In genomic region chr2:186848873-186849578, GRCh38 we compare ENCODE assay signal across 1 cellular context.
TF ChIP-seq lines count a peak whose summit lies in the region.

A gene with protein sequence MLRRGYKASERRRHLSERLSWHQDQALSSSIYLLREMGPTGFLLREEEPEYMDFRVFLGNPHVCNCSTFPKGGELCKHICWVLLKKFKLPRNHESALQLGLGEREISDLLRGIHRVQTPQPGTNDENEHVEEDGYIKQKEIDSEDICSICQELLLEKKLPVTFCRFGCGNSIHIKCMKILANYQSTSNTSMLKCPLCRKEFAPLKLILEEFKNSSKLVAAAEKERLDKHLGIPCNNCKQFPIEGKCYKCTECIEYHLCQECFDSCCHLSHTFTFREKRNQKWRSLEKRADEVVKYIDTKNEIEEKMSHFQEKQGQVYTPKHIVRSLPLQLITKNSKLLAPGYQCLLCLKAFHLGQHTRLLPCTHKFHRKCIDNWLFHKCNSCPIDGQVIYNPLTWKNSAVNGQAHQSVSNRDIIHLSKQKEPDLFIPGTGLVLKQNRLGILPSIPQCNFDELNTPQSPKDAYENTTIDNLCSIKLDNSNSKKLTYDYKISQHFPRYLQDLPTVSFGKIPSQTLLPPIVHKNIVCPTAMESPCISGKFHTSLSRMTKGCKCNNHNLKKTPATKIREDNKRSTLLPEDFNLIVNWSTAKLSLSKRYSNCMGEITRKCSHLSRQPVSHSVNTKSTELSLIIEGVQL (minus strand): TSS chr2:186849170. CDS start chr2:186849130, 40 bp downstream.

TF ChIP-seq in HEK293, 187 proteins besides CTCF, POLR2A, EP300 and RAD21 (continued from another document and continues in another):
- TF ChIP-seq, protein P1, sequence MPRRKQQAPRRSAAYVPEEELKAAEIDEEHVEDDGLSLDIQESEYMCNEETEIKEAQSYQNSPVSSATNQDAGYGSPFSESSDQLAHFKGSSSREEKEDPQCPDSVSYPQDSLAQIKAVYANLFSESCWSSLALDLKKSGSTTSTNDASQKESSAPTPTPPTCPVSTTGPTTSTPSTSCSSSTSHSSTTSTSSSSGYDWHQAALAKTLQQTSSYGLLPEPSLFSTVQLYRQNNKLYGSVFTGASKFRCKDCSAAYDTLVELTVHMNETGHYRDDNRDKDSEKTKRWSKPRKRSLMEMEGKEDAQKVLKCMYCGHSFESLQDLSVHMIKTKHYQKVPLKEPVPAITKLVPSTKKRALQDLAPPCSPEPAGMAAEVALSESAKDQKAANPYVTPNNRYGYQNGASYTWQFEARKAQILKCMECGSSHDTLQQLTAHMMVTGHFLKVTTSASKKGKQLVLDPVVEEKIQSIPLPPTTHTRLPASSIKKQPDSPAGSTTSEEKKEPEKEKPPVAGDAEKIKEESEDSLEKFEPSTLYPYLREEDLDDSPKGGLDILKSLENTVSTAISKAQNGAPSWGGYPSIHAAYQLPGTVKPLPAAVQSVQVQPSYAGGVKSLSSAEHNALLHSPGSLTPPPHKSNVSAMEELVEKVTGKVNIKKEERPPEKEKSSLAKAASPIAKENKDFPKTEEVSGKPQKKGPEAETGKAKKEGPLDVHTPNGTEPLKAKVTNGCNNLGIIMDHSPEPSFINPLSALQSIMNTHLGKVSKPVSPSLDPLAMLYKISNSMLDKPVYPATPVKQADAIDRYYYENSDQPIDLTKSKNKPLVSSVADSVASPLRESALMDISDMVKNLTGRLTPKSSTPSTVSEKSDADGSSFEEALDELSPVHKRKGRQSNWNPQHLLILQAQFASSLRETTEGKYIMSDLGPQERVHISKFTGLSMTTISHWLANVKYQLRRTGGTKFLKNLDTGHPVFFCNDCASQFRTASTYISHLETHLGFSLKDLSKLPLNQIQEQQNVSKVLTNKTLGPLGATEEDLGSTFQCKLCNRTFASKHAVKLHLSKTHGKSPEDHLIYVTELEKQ (tag by site-specific recombination; IDR thresholded peaks at IDR 0.05; ENCODE audit: borderline replicate concordance), result no peak
- TF ChIP-seq SP7 (tag by site-specific recombination; IDR thresholded peaks at IDR 0.05), result no peak
- no peak for TF ChIP-seq ZNF623 (tag by site-specific recombination; IDR thresholded peaks at IDR 0.05)
- TF ChIP-seq ZNF18 (tag by site-specific recombination; IDR thresholded peaks at IDR 0.05), result no peak
- TF ChIP-seq ZNF658 (tag by site-specific recombination; IDR thresholded peaks at IDR 0.05), result no peak
- TF ChIP-seq ZNF558 (tag by site-specific recombination; IDR thresholded peaks at IDR 0.05), result no peak
- TF ChIP-seq ZBTB6 (tag by site-specific recombination; IDR thresholded peaks at IDR 0.05), result no peak
- TF ChIP-seq, protein P2, sequence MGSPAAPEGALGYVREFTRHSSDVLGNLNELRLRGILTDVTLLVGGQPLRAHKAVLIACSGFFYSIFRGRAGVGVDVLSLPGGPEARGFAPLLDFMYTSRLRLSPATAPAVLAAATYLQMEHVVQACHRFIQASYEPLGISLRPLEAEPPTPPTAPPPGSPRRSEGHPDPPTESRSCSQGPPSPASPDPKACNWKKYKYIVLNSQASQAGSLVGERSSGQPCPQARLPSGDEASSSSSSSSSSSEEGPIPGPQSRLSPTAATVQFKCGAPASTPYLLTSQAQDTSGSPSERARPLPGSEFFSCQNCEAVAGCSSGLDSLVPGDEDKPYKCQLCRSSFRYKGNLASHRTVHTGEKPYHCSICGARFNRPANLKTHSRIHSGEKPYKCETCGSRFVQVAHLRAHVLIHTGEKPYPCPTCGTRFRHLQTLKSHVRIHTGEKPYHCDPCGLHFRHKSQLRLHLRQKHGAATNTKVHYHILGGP (tag by site-specific recombination; IDR thresholded peaks at IDR 0.05), result no peak
- no peak for TF ChIP-seq HOXD13 (CRISPR knock-in tag; IDR thresholded peaks at IDR 0.05; ENCODE audit: borderline replicate concordance)
- no peak for TF ChIP-seq ZNF155 (tag by site-specific recombination; IDR thresholded peaks at IDR 0.05)
- no peak for TF ChIP-seq ZNF138 (tag by site-specific recombination; IDR thresholded peaks at IDR 0.05; ENCODE audit: borderline replicate concordance)
- no peak for TF ChIP-seq ZNF174 (tag by site-specific recombination; IDR thresholded peaks at IDR 0.05)
- no peak for TF ChIP-seq ZNF121 (tag by site-specific recombination; IDR thresholded peaks at IDR 0.05)
- no peak for TF ChIP-seq HIC1 (tag by site-specific recombination; IDR thresholded peaks at IDR 0.05)
- no peak for TF ChIP-seq ZNF521 (tag by site-specific recombination; IDR thresholded peaks at IDR 0.05)
- TF ChIP-seq ZNF202 (tag by site-specific recombination; IDR thresholded peaks at IDR 0.05; ENCODE audit: borderline replicate concordance), result no peak
- TF ChIP-seq, protein P3, sequence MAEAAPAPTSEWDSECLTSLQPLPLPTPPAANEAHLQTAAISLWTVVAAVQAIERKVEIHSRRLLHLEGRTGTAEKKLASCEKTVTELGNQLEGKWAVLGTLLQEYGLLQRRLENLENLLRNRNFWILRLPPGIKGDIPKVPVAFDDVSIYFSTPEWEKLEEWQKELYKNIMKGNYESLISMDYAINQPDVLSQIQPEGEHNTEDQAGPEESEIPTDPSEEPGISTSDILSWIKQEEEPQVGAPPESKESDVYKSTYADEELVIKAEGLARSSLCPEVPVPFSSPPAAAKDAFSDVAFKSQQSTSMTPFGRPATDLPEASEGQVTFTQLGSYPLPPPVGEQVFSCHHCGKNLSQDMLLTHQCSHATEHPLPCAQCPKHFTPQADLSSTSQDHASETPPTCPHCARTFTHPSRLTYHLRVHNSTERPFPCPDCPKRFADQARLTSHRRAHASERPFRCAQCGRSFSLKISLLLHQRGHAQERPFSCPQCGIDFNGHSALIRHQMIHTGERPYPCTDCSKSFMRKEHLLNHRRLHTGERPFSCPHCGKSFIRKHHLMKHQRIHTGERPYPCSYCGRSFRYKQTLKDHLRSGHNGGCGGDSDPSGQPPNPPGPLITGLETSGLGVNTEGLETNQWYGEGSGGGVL (tag by site-specific recombination; IDR thresholded peaks at IDR 0.05), result peak; percentile 69
- 0 out of 2 replicates have a peak, but pooled peaks have one; percentile 26 for TF ChIP-seq KLF8 (tag by site-specific recombination; IDR thresholded peaks at IDR 0.05)
- no peak for TF ChIP-seq ZNF830 (tag by site-specific recombination; IDR thresholded peaks at IDR 0.05; ENCODE audit: low read depth)
- peak; percentile 44; the same call in 1 of the 2 replicates for TF ChIP-seq ZNF600 (tag by site-specific recombination; IDR thresholded peaks at IDR 0.05)
- TF ChIP-seq ZNF560 (tag by site-specific recombination; IDR thresholded peaks at IDR 0.05; ENCODE audit: borderline replicate concordance), result no peak
- no peak for TF ChIP-seq ZNF404 (tag by site-specific recombination; IDR thresholded peaks at IDR 0.05)
- TF ChIP-seq ZNF660 (tag by site-specific recombination; IDR thresholded peaks at IDR 0.05), result no peak
- TF ChIP-seq ZNF324 (tag by site-specific recombination; IDR thresholded peaks at IDR 0.05), result no peak
- no peak for TF ChIP-seq ZNF19 (tag by site-specific recombination; IDR thresholded peaks at IDR 0.05; ENCODE audit: low read depth)
- no peak for TF ChIP-seq ZNF639 (tag by site-specific recombination; IDR thresholded peaks at IDR 0.05)
- TF ChIP-seq ZBTB44 (tag by site-specific recombination; IDR thresholded peaks at IDR 0.05), result no peak
- TF ChIP-seq ZNF768 (tag by site-specific recombination; IDR thresholded peaks at IDR 0.05), result no peak
- no peak for TF ChIP-seq ZNF366 (tag by site-specific recombination; conservative IDR thresholded peaks at IDR 0.05)
- no peak for TF ChIP-seq ZNF37A (tag by site-specific recombination; IDR thresholded peaks at IDR 0.05)
- TF ChIP-seq ZNF776 (tag by site-specific recombination; IDR thresholded peaks at IDR 0.05; ENCODE audit: borderline replicate concordance), result no peak
- TF ChIP-seq OSR2 (tag by site-specific recombination; IDR thresholded peaks at IDR 0.05), result no peak
- TF ChIP-seq, protein P4, sequence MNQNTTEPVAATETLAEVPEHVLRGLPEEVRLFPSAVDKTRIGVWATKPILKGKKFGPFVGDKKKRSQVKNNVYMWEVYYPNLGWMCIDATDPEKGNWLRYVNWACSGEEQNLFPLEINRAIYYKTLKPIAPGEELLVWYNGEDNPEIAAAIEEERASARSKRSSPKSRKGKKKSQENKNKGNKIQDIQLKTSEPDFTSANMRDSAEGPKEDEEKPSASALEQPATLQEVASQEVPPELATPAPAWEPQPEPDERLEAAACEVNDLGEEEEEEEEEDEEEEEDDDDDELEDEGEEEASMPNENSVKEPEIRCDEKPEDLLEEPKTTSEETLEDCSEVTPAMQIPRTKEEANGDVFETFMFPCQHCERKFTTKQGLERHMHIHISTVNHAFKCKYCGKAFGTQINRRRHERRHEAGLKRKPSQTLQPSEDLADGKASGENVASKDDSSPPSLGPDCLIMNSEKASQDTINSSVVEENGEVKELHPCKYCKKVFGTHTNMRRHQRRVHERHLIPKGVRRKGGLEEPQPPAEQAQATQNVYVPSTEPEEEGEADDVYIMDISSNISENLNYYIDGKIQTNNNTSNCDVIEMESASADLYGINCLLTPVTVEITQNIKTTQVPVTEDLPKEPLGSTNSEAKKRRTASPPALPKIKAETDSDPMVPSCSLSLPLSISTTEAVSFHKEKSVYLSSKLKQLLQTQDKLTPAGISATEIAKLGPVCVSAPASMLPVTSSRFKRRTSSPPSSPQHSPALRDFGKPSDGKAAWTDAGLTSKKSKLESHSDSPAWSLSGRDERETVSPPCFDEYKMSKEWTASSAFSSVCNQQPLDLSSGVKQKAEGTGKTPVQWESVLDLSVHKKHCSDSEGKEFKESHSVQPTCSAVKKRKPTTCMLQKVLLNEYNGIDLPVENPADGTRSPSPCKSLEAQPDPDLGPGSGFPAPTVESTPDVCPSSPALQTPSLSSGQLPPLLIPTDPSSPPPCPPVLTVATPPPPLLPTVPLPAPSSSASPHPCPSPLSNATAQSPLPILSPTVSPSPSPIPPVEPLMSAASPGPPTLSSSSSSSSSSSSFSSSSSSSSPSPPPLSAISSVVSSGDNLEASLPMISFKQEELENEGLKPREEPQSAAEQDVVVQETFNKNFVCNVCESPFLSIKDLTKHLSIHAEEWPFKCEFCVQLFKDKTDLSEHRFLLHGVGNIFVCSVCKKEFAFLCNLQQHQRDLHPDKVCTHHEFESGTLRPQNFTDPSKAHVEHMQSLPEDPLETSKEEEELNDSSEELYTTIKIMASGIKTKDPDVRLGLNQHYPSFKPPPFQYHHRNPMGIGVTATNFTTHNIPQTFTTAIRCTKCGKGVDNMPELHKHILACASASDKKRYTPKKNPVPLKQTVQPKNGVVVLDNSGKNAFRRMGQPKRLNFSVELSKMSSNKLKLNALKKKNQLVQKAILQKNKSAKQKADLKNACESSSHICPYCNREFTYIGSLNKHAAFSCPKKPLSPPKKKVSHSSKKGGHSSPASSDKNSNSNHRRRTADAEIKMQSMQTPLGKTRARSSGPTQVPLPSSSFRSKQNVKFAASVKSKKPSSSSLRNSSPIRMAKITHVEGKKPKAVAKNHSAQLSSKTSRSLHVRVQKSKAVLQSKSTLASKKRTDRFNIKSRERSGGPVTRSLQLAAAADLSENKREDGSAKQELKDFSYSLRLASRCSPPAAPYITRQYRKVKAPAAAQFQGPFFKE (tag by site-specific recombination; IDR thresholded peaks at IDR 0.05; ENCODE audit: borderline replicate concordance), result no peak
- TF ChIP-seq ZNF311 (tag by site-specific recombination; IDR thresholded peaks at IDR 0.05; ENCODE audit: borderline replicate concordance), result no peak
